31 cellular contexts compared by ENCODE assay signal in the genomic region with DNA sequence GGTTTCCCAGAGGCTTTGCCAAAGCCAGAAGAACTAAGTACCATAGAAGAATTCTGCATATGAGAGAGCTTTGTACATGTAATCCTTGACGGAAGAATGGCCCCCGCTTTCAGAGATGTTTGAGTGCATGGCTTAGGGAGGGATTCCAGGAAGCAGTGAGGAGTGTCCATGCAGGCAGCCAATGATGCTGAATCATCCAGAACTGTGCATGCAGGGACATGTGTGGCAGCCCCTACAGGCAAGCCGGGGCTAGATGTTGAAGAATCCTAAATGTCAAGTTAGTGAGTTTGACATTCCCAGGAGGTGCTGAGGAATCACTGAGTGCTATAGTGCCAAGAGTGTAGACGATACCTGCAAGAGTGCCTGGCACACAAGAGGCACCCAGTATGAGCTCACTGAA. TPM values are rescaled to one million over a fixed set of nuclear protein-coding genes. Genes with fewer than 3 reads are reported as not detected.
DNase-seq lines count a peak whose midpoint lies in the region; ATAC-seq and TF ChIP-seq lines count a peak whose summit lies in the region.
"Had no signal": no experiment of that assay in that cellular context is flagged by ENCODE, and none has a peak within 500 bp of the region (broad histone marks: within the 10 kb centered on the region; RNA-seq: fewer than 3 reads in every experiment).

No MANE protein-coding gene starts in this region.

- TF ChIP-seq CTCF in mammary epithelial cell (conservative IDR thresholded peaks at IDR 0.05 in 1 of 2, IDR thresholded peaks at IDR 0.05 in 1 of 2; ENCODE audit: extremely low read depth in 1 of 2, insufficient read depth in 1 of 2, low read depth in 1 of 2, low read length in 2 of 2) (no peak), hepatocyte (IDR thresholded peaks at IDR 0.05; ENCODE audit: poor library complexity) (no peak)

- dilution Hi-C loops in mammary epithelial cell (cut with HindIII; ENCODE audit: low sequenced_read_pairs): no loop called here

- H3K4me2 ChIP-seq in mammary epithelial cell (ENCODE audit: insufficient read depth, low read depth, low read length): peak overlapping the region; percentile 34
- no peak overlapping the region for H3K4me2 ChIP-seq in hepatocyte
- H3K4me2 ChIP-seq: SK-N-SH had no signal

- no peak overlapping the region for H3K9ac ChIP-seq in mammary epithelial cell (ENCODE audit: insufficient read depth, low read length)
- H3K9ac ChIP-seq: SK-N-SH had no signal

- H4K20me1 ChIP-seq in mammary epithelial cell (ENCODE audit: insufficient read depth, low read length) (no peaks in the 10 kb centered on the region), hepatocyte (ENCODE audit: insufficient read depth, poor library complexity, severe bottlenecking) (no peaks in the 10 kb centered on the region)

- intact Hi-C loops in mammary epithelial cell (cut with micrococcal nuclease) (loop anchor here (5.0 kb wide), 1 partner anchor 41 kb away; no protein-coding TSS in a partner anchor), left cardiac atrium (cut with DNase I) (no loop called here)

- H3K4me3 ChIP-seq in mammary epithelial cell (replicated peaks in 1 of 3; ENCODE audit: insufficient read depth in 1 of 3, low read depth in 2 of 3, low read length in 3 of 3) (no peak overlapping the region), hepatocyte (no peak overlapping the region)
- H3K4me3 ChIP-seq: cardiac muscle cell, coronary artery, esophagus squamous epithelium, lower lobe of right lung had no signal

- ATAC-seq in HG03571 (IDR thresholded peaks at IDR 0.05; ENCODE audit: unreplicated experiment) (no peak), GM19035 (IDR thresholded peaks at IDR 0.05; ENCODE audit: unreplicated experiment) (no peak), left cardiac atrium (no peak)
- ATAC-seq: activated CD8-positive, alpha-beta T cell treated with anti-CD3 and anti-CD28 coated beads for 36 hours; activated T-helper 17 cell treated with anti-CD3 and anti-CD28 coated beads, Interleukin-2, amount 50 U/mL, for 72 hours; effector memory CD8-positive, alpha-beta T cell; lower lobe of right lung; right cardiac atrium; stimulated activated memory B cell treated with anti-CD40 and anti-IgM and Interleukin-4, amounts not matched to agents 10 μg/mL and 1 μg/mL and 100 μg/mL, for 72 hours; T-helper 17 cell had no signal

- DNase-seq in HT1080 (ENCODE audit: low read depth) (peak; percentile 17), mammary epithelial cell (peak; percentile 93), hepatocyte (ENCODE audit: low spot score) (peak; percentile 33), islet precursor cell (no peak), left cardiac atrium (no peak)
- DNase-seq: activated CD4-positive, alpha-beta T cell treated with anti-CD3 and anti-CD28 coated beads for 1 hour; activated CD8-positive, alpha-beta T cell treated with anti-CD3 and anti-CD28 coated beads for 36 hours; activated naive CD4-positive, alpha-beta T cell treated with anti-CD3 and anti-CD28 coated beads, Interleukin-2, amount 50 U/mL, for 16 hours; aorta; CD4-positive, alpha-beta memory T cell; effector memory CD8-positive, alpha-beta T cell; esophagus squamous epithelium; H9; KG1; lower lobe of right lung; NCI-H146; right cardiac atrium; SK-N-SH; stimulated activated CD4-positive, alpha-beta T cell treated with anti-CD3 and anti-CD28 coated beads, Interleukin-12 subunit alpha, Interleukin-12 subunit beta, amount 100 ng/mL, for 4 hours; stimulated activated CD4-positive, alpha-beta T cell treated with anti-CD3 and anti-CD28 coated beads, Interleukin-4, amount 100 ng/mL, for 24 hours; substantia nigra; T-helper 17 cell had no signal

- H3K27me3 ChIP-seq in mammary epithelial cell (ENCODE audit: insufficient read depth, low read length) (no peaks in the 10 kb centered on the region), hepatocyte (no peaks in the 10 kb centered on the region)
- H3K27me3 ChIP-seq: cardiac muscle cell, esophagus squamous epithelium had no signal

- H3K9me3 ChIP-seq in mammary epithelial cell (replicated peaks; ENCODE audit: insufficient read depth, low read length) (peaks cover 3% of the 10 kb centered on the region), hepatocyte (ENCODE audit: low read depth) (no peaks in the 10 kb centered on the region)
- H3K9me3 ChIP-seq: lower lobe of right lung, SK-N-SH had no signal

- no peaks in the 10 kb centered on the region for H3K9me2 ChIP-seq in hepatocyte (replicated peaks; ENCODE audit: insufficient read depth)
- H3K9me2 ChIP-seq: SK-N-SH had no signal

- WGBS in mammary epithelial cell (ENCODE audit: low coverage, missing lambda C conversion rate): 0% methylated on average over 4 of the region's 4 CpGs
- WGBS in hepatocyte (ENCODE audit: low lambda C conversion rate, missing lambda C conversion rate): 86% methylated on average over 4 of the region's 4 CpGs

- CTCF ChIA-PET in mammary epithelial cell (lab: Charles Lee; ENCODE audit: low non-redundant PET): interaction anchor here (0.7 to 0.8 kb wide), 2 partner anchors 9 to 29 kb away, joined by 3 to 4 read pairs; no protein-coding TSS in a partner anchor

- in situ Hi-C loops in mammary epithelial cell (cut with MboI; ENCODE audit: low sequenced_read_pairs in 2 of 2): no loop called here

- H3K36me3 ChIP-seq in mammary epithelial cell (ENCODE audit: insufficient read depth, low read length) (no peaks in the 10 kb centered on the region), hepatocyte (replicated peaks; ENCODE audit: insufficient read depth, low read depth) (no peaks in the 10 kb centered on the region)
- H3K36me3 ChIP-seq: cardiac muscle cell, esophagus squamous epithelium, lower lobe of right lung had no signal

- H3K27ac ChIP-seq in mammary epithelial cell (ENCODE audit: insufficient read depth, low read depth, low read length): peak overlapping the region; percentile 45
- no peak overlapping the region for H3K27ac ChIP-seq in hepatocyte
- H3K27ac ChIP-seq: cardiac muscle cell, coronary artery, esophagus squamous epithelium, lower lobe of right lung had no signal

- BruUV-seq in mammary epithelial cell (replicated peaks; lab: Mats Ljungman, UMichigan): no TSS peak

- H3K4me1 ChIP-seq in mammary epithelial cell (ENCODE audit: insufficient read depth, low read length) (peaks cover 16% of the 10 kb centered on the region), hepatocyte (ENCODE audit: insufficient read depth) (no peaks in the 10 kb centered on the region)
- H3K4me1 ChIP-seq: lower lobe of right lung had no signal

- H3K79me2 ChIP-seq in mammary epithelial cell (ENCODE audit: insufficient read depth, low read length): no peaks in the 10 kb centered on the region
- no peaks in the 10 kb centered on the region for H3K79me2 ChIP-seq in hepatocyte

- H2AFZ ChIP-seq in mammary epithelial cell (ENCODE audit: low read depth, low read length) (peak overlapping the region; percentile 79), hepatocyte (no peak overlapping the region)

RNA-seq across cellular contexts. Expression of a gene that starts 9.9 kb away (rescaled TPM):
- not detected in 2 replicates for total RNA-seq in HT1080 (2014; rRNA removed; shearing (Covaris generic))
- not detected in 2 replicates for polyA plus RNA-seq in HT1080 (2015; cell fraction: cytosol; rRNA removed)
- not detected in 2 replicates for polyA plus RNA-seq in HT1080 (2015; cell fraction: nucleus; rRNA removed)
- total RNA-seq in mammary epithelial cell (not detected), hepatocyte (14.2 and 16.6 TPM in 2 replicates), left cardiac atrium (not detected)
- polyA plus RNA-seq in mammary epithelial cell (not detected), hepatocyte (5.7 and 14.2 TPM in 2 replicates)
- not detected for polyA minus RNA-seq in mammary epithelial cell
- total RNA-seq: activated CD8-positive, alpha-beta T cell treated with anti-CD3 and anti-CD28 coated beads for 36 hours; activated T-helper 17 cell treated with anti-CD3 and anti-CD28 coated beads, Interleukin-2, amount 50 U/mL, for 72 hours; aorta; cardiac muscle cell; CD4-positive, alpha-beta memory T cell; esophagus squamous epithelium; lower lobe of right lung; NCI-H460; OCI-LY7; right cardiac atrium; T-helper 17 cell had no signal
- polyA plus RNA-seq: aorta; cardiac muscle cell; CD4-positive, alpha-beta memory T cell; neural cell; right cardiac atrium; SK-N-SH had no signal

RNA-seq across cellular contexts. Expression of a gene that starts 56.3 kb away (rescaled TPM):
- not detected in 2 replicates for total RNA-seq in HT1080 (2014; rRNA removed; shearing (Covaris generic))
- not detected in 2 replicates for polyA plus RNA-seq in HT1080 (2015; cell fraction: cytosol; rRNA removed)
- polyA plus RNA-seq in HT1080 (2015; cell fraction: nucleus; rRNA removed): not detected in 2 replicates
- not detected for total RNA-seq in mammary epithelial cell
- polyA plus RNA-seq in mammary epithelial cell: not detected
- not detected for polyA minus RNA-seq in mammary epithelial cell
- 3.4 and 7.3 TPM in 2 replicates for total RNA-seq in hepatocyte
- polyA plus RNA-seq in hepatocyte: 2.2 and 4.6 TPM in 2 replicates
- total RNA-seq in left cardiac atrium: not detected
- total RNA-seq: activated CD8-positive, alpha-beta T cell treated with anti-CD3 and anti-CD28 coated beads for 36 hours; activated T-helper 17 cell treated with anti-CD3 and anti-CD28 coated beads, Interleukin-2, amount 50 U/mL, for 72 hours; CD4-positive, alpha-beta memory T cell; esophagus squamous epithelium; H9; lower lobe of right lung; NCI-H460; OCI-LY7; T-helper 17 cell had no signal
- polyA plus RNA-seq: cardiac muscle cell; CD4-positive, alpha-beta memory T cell; neural cell; right cardiac atrium; SK-N-SH had no signal

Comparison
In these comparisons a context has a peak if more than half of its experiments do, and no peak if none do; other contexts are left out.
1. DNase-seq: peak in HT1080 (single experiment), mammary epithelial cell (single experiment) and hepatocyte (single experiment); none in islet precursor cell (single experiment) and left cardiac atrium (single experiment).
2. RNA of a gene that starts 9.9 kb away (total RNA-seq): 14.2 to 16.6 TPM in hepatocyte; not detected in left cardiac atrium, not detected in HT1080 and not detected in mammary epithelial cell; every median in the first group is over 10 times any median in the second.